Comparison of ENCODE assay signal across 8 cellular contexts in the genomic region with DNA sequence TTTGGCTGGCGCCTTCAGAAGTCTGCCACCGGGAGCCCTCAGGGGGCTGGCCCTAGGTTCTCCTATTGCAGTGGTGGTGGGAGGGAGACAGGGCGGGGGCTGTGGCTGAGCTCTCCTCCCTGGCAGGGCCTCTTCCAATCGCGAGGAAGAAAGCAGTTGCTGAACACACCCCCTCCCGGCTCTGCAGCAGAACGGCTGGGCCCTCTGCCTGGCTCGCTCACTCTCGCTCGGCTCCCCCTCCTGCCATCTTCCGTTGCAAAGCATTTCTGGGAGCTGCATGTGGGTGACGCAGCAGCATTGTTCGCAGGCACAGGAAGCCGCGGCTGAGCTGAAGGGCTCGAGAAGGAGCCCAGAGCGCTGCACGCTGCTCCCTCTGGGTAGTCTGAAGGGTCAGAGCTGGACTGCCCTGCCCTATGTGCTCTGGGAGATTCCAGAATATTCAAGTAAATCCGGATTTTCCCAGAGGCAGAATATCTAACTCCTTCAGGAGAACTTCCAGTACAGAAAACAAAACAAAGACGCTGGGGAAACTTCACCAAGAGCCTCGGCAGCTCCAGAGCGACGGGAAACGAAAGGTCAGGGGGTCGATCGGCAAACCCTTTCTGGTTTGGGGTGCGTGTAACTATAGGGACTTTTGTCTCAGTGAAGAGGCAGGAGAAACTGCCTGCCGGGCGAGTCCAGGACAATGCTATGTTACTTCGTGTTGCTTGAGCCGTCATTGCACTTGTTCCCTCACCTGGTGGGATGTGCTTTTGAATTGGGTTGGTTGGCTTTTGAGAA.
DNase-seq lines count a peak whose midpoint lies in the region; ATAC-seq and TF ChIP-seq lines count a peak whose summit lies in the region.

No MANE protein-coding gene starts in this region.

- ATAC-seq in GM19035 (IDR thresholded peaks at IDR 0.05; ENCODE audit: unreplicated experiment) (peak; percentile 85), HG03342 (IDR thresholded peaks at IDR 0.05; ENCODE audit: unreplicated experiment) (peak; percentile 84)
- ATAC-seq in activated CD4-positive, CD25-positive, alpha-beta regulatory T cell treated with anti-CD3 and anti-CD28 coated beads, Interleukin-2, amount 50 U/mL, for 24 hours = peak; percentile 91 to 94

- TF ChIP-seq CTCF in AG10803 (conservative IDR thresholded peaks at IDR 0.05; ENCODE audit: low read length) = peak; percentile 17; the same call in 1 of the 2 replicates

- H3K4me3 ChIP-seq in AG10803 (ENCODE audit: low read length) = peak overlapping the region; percentile 86

- DNase-seq in AG10803 (ENCODE audit: low read depth) = peak; percentile 99
- DNase-seq in NCI-H446 (lab: John Stamatoyannopoulos, UW) = peak; percentile 95 to 97
- DNase-seq in cerebellar cortex (ENCODE audit: low spot score) = peak; percentile 99
- DNase-seq in islet precursor cell = peak; percentile 100
- peak; percentile 89 for DNase-seq in stimulated activated CD4-positive, alpha-beta T cell treated with anti-CD3 and anti-CD28 coated beads, Interleukin-12 subunit alpha, Interleukin-12 subunit beta, amount 100 ng/mL, for 4 hours

Comparison
In these comparisons a context has a peak if more than half of its experiments do, and no peak if none do; other contexts are left out.
1. Peak in every context shown above with its lines: DNase-seq, ATAC-seq and H3K4me3 ChIP-seq.